Comparison of ENCODE assay signal across 9 cellular contexts in the genomic region with DNA sequence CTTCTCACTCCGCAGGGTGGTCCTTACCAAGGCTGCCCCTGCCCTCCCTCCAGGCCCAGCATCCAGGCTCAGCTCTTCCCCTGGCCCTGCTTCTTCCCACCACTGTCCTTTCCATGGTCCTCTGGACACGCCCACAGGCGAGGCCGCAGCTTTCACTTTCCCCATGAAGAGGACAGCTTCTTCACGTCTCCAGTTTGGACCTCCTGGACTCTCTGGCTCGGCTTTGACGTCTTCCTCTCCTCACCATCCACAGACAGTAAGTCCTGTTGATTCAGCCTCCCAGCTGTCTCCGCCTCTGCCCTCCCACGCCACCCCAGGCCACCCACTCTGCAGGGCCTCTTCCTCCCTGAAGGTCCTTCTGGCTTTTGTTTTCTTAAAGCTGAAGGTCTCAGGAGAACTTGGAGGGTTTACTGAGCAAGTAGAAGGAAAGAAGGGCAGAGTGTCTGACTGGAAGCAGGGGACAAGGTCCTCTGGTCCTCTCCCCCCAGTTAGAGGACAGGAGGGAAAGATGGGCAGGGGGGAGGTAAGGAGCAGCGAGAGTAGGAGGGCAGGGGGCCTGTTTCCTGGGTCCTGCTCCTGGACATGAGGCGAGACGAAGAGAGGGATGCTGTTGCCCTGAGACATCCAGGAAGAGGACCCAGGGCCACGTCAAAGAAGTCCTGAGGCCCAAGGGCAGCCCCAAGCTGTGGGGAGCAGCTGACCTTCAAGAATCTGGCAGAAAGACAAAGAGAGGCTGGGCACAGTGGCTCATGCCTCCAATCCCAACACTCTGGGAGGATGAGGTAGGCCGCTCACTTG. TPM values are rescaled to one million over a fixed set of nuclear protein-coding genes. Genes with fewer than 3 reads are reported as not detected.
A peak's percentile ranks its signal among the peaks of the same experiment; 100 is the strongest.
DNase-seq lines count a peak whose midpoint lies in the region; ATAC-seq and TF ChIP-seq lines count a peak whose summit lies in the region.
"Had no signal": no experiment of that assay in that cellular context is flagged by ENCODE, and none has a peak within 500 bp of the region (broad histone marks: within the 10 kb centered on the region; RNA-seq: fewer than 3 reads in every experiment).

No MANE protein-coding gene starts in this region.

- peak overlapping the region; percentile 33 for H4K8ac ChIP-seq in mesenchymal stem cell (ENCODE audit: low read length)

- H2BK120ac ChIP-seq in mesenchymal stem cell (ENCODE audit: low read depth, low read length) = no peak overlapping the region

- H3K27ac ChIP-seq in body of pancreas (peak overlapping the region in 1 of 4 donors; percentile 36), mesenchymal stem cell (ENCODE audit: low read length, poor library complexity, severe bottlenecking) (no peak overlapping the region), upper lobe of right lung (peak overlapping the region; percentile 82)

- H3K4me3 ChIP-seq in body of pancreas (no peak overlapping the region), mesenchymal stem cell (ENCODE audit: insufficient read depth in 1 of 2, low read depth in 1 of 2, low read length in 2 of 2) (peak overlapping the region in 1 of 2 experiments; percentile 74), upper lobe of right lung (peak overlapping the region; percentile 36)

- H2BK12ac ChIP-seq in mesenchymal stem cell (ENCODE audit: low read length in 2 of 2) = peak overlapping the region in 1 of 2 experiments; percentile 19

- no peak for DNase-seq in activated T-cell treated with anti-CD3 and anti-CD28 coated beads, Interleukin-2, amount 50 U/mL, for 4 hours
- no peak for DNase-seq in activated T-cell treated with anti-CD3 and anti-CD28 coated beads for 4 hours
- peak in 3 of 4 donors; percentile 30 to 50 (median 40) for DNase-seq in body of pancreas
- peak; percentile 79 for DNase-seq in mesenchymal stem cell
- peak; percentile 82 for DNase-seq in upper lobe of right lung
- no peak for DNase-seq in T-helper 9 cell
- no peak for DNase-seq in activated CD8-positive, alpha-beta memory T cell treated with anti-CD3 and anti-CD28 coated beads, Interleukin-2, amount 50 U/mL, for 48 hours
- DNase-seq: BE2C had no signal

- peak overlapping the region; percentile 63 for H2BK15ac ChIP-seq in mesenchymal stem cell (ENCODE audit: low read depth, poor library complexity, severe bottlenecking)

- peaks cover 0 to 4% (median 0%) of the 10 kb centered on the region in 3 donors for H3K9me3 ChIP-seq in body of pancreas
- H3K9me3 ChIP-seq in mesenchymal stem cell (ENCODE audit: control insufficient read depth, low read length) = peaks cover 11% of the 10 kb centered on the region
- H3K9me3 ChIP-seq in upper lobe of right lung = peaks cover 7% of the 10 kb centered on the region
- H3K9me3 ChIP-seq: BE2C had no signal

- H3K36me3 ChIP-seq in body of pancreas (replicated peaks in 1 of 2; ENCODE audit: insufficient read depth in 1 of 2, low read depth in 2 of 2) (no peaks in the 10 kb centered on the region), mesenchymal stem cell (ENCODE audit: control insufficient read depth in 1 of 2, insufficient read depth in 2 of 2, low read depth in 1 of 2, low read length in 2 of 2) (no peaks in the 10 kb centered on the region), upper lobe of right lung (no peaks in the 10 kb centered on the region)
- H3K36me3 ChIP-seq: BE2C had no signal

- peak overlapping the region; percentile 40 for H3K4me3 Mint-ChIP-seq in activated T-cell treated with anti-CD3 and anti-CD28 coated beads, Interleukin-2, amount 50 U/mL, for 4 hours

- H3K4me1 ChIP-seq in body of pancreas (peaks cover 5% of the 10 kb centered on the region), mesenchymal stem cell (ENCODE audit: control insufficient read depth, insufficient read depth, low read depth, low read length) (peaks cover 4% of the 10 kb centered on the region), upper lobe of right lung (peaks cover 21% of the 10 kb centered on the region)
- H3K4me1 ChIP-seq: BE2C had no signal

- peak overlapping the region; percentile 68 for H3K9ac ChIP-seq in mesenchymal stem cell (ENCODE audit: low read length)

- H3K79me1 ChIP-seq in mesenchymal stem cell (replicated peaks; ENCODE audit: low read length, poor library complexity, severe bottlenecking) = no peaks in the 10 kb centered on the region

- H3K9me3 Mint-ChIP-seq in activated T-cell treated with anti-CD3 and anti-CD28 coated beads, Interleukin-2, amount 50 U/mL, for 4 hours = peaks cover 13% of the 10 kb centered on the region

- H3K27me3 Mint-ChIP-seq in activated T-cell treated with anti-CD3 and anti-CD28 coated beads, Interleukin-2, amount 50 U/mL, for 4 hours (ENCODE audit: low read depth) = no peaks in the 10 kb centered on the region

- intact Hi-C loops in body of pancreas (cut with DNase I) = loop anchor here (5.0 kb wide), 1 partner anchor 73 kb away; no protein-coding TSS in a partner anchor
- intact Hi-C loops in upper lobe of right lung (cut with DNase I) = no loop called here

- H2AFZ ChIP-seq in mesenchymal stem cell (ENCODE audit: low read depth, low read length) = peak overlapping the region; percentile 32

- H2AK5ac ChIP-seq in mesenchymal stem cell (ENCODE audit: low read length, severe bottlenecking) = no peak overlapping the region

- H2BK5ac ChIP-seq in mesenchymal stem cell (ENCODE audit: low read depth, low read length, poor library complexity, severe bottlenecking) = no peak overlapping the region

- peak overlapping the region in 1 of 2 experiments; percentile 37 for H3K18ac ChIP-seq in mesenchymal stem cell (ENCODE audit: low read depth in 1 of 2, low read length in 2 of 2)

- WGBS in body of pancreas, 2 donors = 66 to 79% methylated on average over 14 of the region's 14 CpGs
- WGBS in mesenchymal stem cell = 77% methylated on average over 13 of the region's 14 CpGs

- ATAC-seq in activated T-cell treated with anti-CD3 and anti-CD28 coated beads, Interleukin-2, amount 50 U/mL, for 4 hours = no peak
- ATAC-seq in body of pancreas (no peak), upper lobe of right lung (peak; percentile 77), HG03432 (IDR thresholded peaks at IDR 0.05; ENCODE audit: unreplicated experiment) (no peak)

- H3K4ac ChIP-seq in mesenchymal stem cell (ENCODE audit: low read depth in 1 of 2, low read length in 2 of 2) = peak overlapping the region in 1 of 2 experiments; percentile 49

- no peak overlapping the region for H3K4me2 ChIP-seq in mesenchymal stem cell (ENCODE audit: low read length, poor library complexity, severe bottlenecking)

- no peak for TF ChIP-seq POLR2A in body of pancreas (IDR thresholded peaks at IDR 0.05)

- H3K14ac ChIP-seq in mesenchymal stem cell (ENCODE audit: low read length in 2 of 2) = no peak overlapping the region

- H3K4me1 Mint-ChIP-seq in activated T-cell treated with anti-CD3 and anti-CD28 coated beads, Interleukin-2, amount 50 U/mL, for 4 hours (ENCODE audit: low read depth) = peaks cover 20% of the 10 kb centered on the region

- TF ChIP-seq CTCF in body of pancreas (IDR thresholded peaks at IDR 0.05) (no peak), upper lobe of right lung (IDR thresholded peaks at IDR 0.05) (no peak)

- no peaks in the 10 kb centered on the region for H3K27me3 ChIP-seq in body of pancreas
- no peaks in the 10 kb centered on the region for H3K27me3 ChIP-seq in mesenchymal stem cell (ENCODE audit: control insufficient read depth in 1 of 2, insufficient read depth in 1 of 2, low read length in 2 of 2)
- no peaks in the 10 kb centered on the region for H3K27me3 ChIP-seq in upper lobe of right lung
- H3K27me3 ChIP-seq: BE2C had no signal

- no peak overlapping the region for H3K23ac ChIP-seq in mesenchymal stem cell (ENCODE audit: low read length in 2 of 2)

- peaks cover 2% of the 10 kb centered on the region for H3K36me3 Mint-ChIP-seq in activated T-cell treated with anti-CD3 and anti-CD28 coated beads, Interleukin-2, amount 50 U/mL, for 4 hours (ENCODE audit: insufficient read depth)

- peak overlapping the region; percentile 89 for H4K91ac ChIP-seq in mesenchymal stem cell (ENCODE audit: low read length)

RNA-seq across cellular contexts. Expression of gene NMUR1, which starts 24.7 kb away (rescaled TPM):
- under 1 TPM in 1 of 3 donors, not detected in 2; 0.08 TPM for total RNA-seq in activated T-cell treated with anti-CD3 and anti-CD28 coated beads, Interleukin-2, amount 50 U/mL, for 4 hours
- total RNA-seq in body of pancreas (1 to 10 TPM; 2.3 to 6.3 TPM), upper lobe of right lung (5.8 TPM)
- 0.14 TPM for polyA plus RNA-seq in mesenchymal stem cell (2013, experiment 1 of 2)
- 0.15 TPM for polyA plus RNA-seq in mesenchymal stem cell (2013, experiment 2 of 2)

RNA-seq across cellular contexts. Expression of gene TEX44, which starts 37.7 kb away (rescaled TPM):
- total RNA-seq in activated T-cell treated with anti-CD3 and anti-CD28 coated beads, Interleukin-2, amount 50 U/mL, for 4 hours = not detected
- total RNA-seq in body of pancreas (not detected), upper lobe of right lung (not detected)
- polyA plus RNA-seq in mesenchymal stem cell (2013, experiment 1 of 2) = not detected
- polyA plus RNA-seq in mesenchymal stem cell (2013, experiment 2 of 2) = not detected

Comparison
In these comparisons a context has a peak if more than half of its experiments do, and no peak if none do; other contexts are left out.
1. DNase-seq: peak in body of pancreas (3 of 4), mesenchymal stem cell (single experiment) and upper lobe of right lung (single experiment); none in activated T-cell treated with anti-CD3 and anti-CD28 coated beads, Interleukin-2, amount 50 U/mL, for 4 hours (single experiment), activated T-cell treated with anti-CD3 and anti-CD28 coated beads for 4 hours (single experiment), T-helper 9 cell (single experiment) and activated CD8-positive, alpha-beta memory T cell treated with anti-CD3 and anti-CD28 coated beads, Interleukin-2, amount 50 U/mL, for 48 hours (single experiment).